8 cellular contexts compared by ENCODE assay signal in genomic region chr18:46071894-46072867, GRCh38. TPM values are rescaled to one million over a fixed set of nuclear protein-coding genes. Genes with fewer than 3 reads are reported as not detected.
DNase-seq lines count a peak whose midpoint lies in the region.

A gene with protein sequence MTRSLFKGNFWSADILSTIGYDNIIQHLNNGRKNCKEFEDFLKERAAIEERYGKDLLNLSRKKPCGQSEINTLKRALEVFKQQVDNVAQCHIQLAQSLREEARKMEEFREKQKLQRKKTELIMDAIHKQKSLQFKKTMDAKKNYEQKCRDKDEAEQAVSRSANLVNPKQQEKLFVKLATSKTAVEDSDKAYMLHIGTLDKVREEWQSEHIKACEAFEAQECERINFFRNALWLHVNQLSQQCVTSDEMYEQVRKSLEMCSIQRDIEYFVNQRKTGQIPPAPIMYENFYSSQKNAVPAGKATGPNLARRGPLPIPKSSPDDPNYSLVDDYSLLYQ (minus strand): TSS chr18:46072260. CDS start chr18:46072188, 72 bp downstream.

- peaks cover 2% of the 10 kb centered on the region for H3K36me3 Mint-ChIP-seq in activated CD4-positive, alpha-beta memory T cell treated with anti-CD3 and anti-CD28 coated beads for 36 hours

- peaks cover 39% of the 10 kb centered on the region for H3K4me1 Mint-ChIP-seq in activated CD4-positive, alpha-beta memory T cell treated with anti-CD3 and anti-CD28 coated beads for 36 hours (ENCODE audit: low read depth)

- in situ Hi-C loops in HAP-1 (cut with MboI; ENCODE audit: low sequenced_read_pairs): loop anchor here (5.0 kb wide), 1 partner anchor 380 kb away; no protein-coding TSS in a partner anchor

- H3K9me3 ChIP-seq in ES-I3 (ENCODE audit: control insufficient read depth, insufficient read depth, low read length) (no peaks in the 10 kb centered on the region), HAP-1 (no peaks in the 10 kb centered on the region), ectodermal cell (ENCODE audit: control insufficient read depth, low read length) (no peaks in the 10 kb centered on the region), mesenchymal stem cell (ENCODE audit: control insufficient read depth, low read length) (no peaks in the 10 kb centered on the region)

- H3K79me1 ChIP-seq in mesenchymal stem cell (replicated peaks; ENCODE audit: low read length, poor library complexity, severe bottlenecking): peaks cover 22% of the 10 kb centered on the region

- H3K36me3 ChIP-seq in ES-I3 (ENCODE audit: insufficient read depth, low read length) (no peaks in the 10 kb centered on the region), HAP-1 (replicated peaks) (0 out of 2 replicates have a peak, but pooled peaks cover 2% of the 10 kb centered on the region), ectodermal cell (ENCODE audit: control insufficient read depth, insufficient read depth, low read length) (no peaks in the 10 kb centered on the region), mesenchymal stem cell (ENCODE audit: control insufficient read depth in 1 of 2, insufficient read depth in 2 of 2, low read depth in 1 of 2, low read length in 2 of 2) (peaks cover 0 to 4% of the 10 kb centered on the region in 2 experiments)

- H3K9ac ChIP-seq in ES-I3 (ENCODE audit: low read depth, low read length): peak within 1 kb of the TSS; percentile 97
- peak within 1 kb of the TSS; percentile 89 for H3K9ac ChIP-seq in mesenchymal stem cell (ENCODE audit: low read length)

- peak within 1 kb of the TSS; percentile 40 to 80 for H3K18ac ChIP-seq in mesenchymal stem cell (ENCODE audit: low read depth in 1 of 2, low read length in 2 of 2)

- peak within 1 kb of the TSS; percentile 9 to 25 for H3K4ac ChIP-seq in mesenchymal stem cell (ENCODE audit: low read depth in 1 of 2, low read length in 2 of 2)

- H2AK5ac ChIP-seq in mesenchymal stem cell (ENCODE audit: low read length, severe bottlenecking): peak within 1 kb of the TSS; percentile 59

- H3K27ac ChIP-seq in ectodermal cell (ENCODE audit: insufficient read depth, low read depth, low read length, poor library complexity, severe bottlenecking) (no peak within 1 kb of the TSS), mesenchymal stem cell (ENCODE audit: low read length, poor library complexity, severe bottlenecking) (no peak within 1 kb of the TSS)

- H3K4me2 ChIP-seq in mesenchymal stem cell (ENCODE audit: low read length, poor library complexity, severe bottlenecking): peak within 1 kb of the TSS; percentile 95

- H2BK12ac ChIP-seq in mesenchymal stem cell (ENCODE audit: low read length in 2 of 2): peak within 1 kb of the TSS in 1 of 2 experiments; percentile 47

- H4K91ac ChIP-seq in mesenchymal stem cell (ENCODE audit: low read length): peak within 1 kb of the TSS; percentile 92

- H3K27me3 Mint-ChIP-seq in activated CD4-positive, alpha-beta memory T cell treated with anti-CD3 and anti-CD28 coated beads for 36 hours: no peaks in the 10 kb centered on the region

- H3K4me1 ChIP-seq in ES-I3 (ENCODE audit: insufficient read depth, low read length) (no peaks in the 10 kb centered on the region; the same call in 1 of the 2 replicates), HAP-1 (peaks cover 5% of the 10 kb centered on the region; the same call in 1 of the 2 replicates), ectodermal cell (ENCODE audit: control insufficient read depth, insufficient read depth, low read length) (no peaks in the 10 kb centered on the region), mesenchymal stem cell (ENCODE audit: control insufficient read depth, insufficient read depth, low read depth, low read length) (peaks cover 22% of the 10 kb centered on the region)

- intact Hi-C loops in activated CD4-positive, alpha-beta memory T cell treated with anti-CD3 and anti-CD28 coated beads for 36 hours (cut with micrococcal nuclease): loop anchor here (2.0 kb wide), 6 partner anchors 27 to 451 kb away; partner anchors contain the start of genes ATP5F1A and EPG5

- WGBS in ectodermal cell, 2 experiments: 7 to 8% methylated on average over 87 of the region's 87 CpGs
- WGBS in mesenchymal stem cell: 3% methylated on average over 80 of the region's 87 CpGs

- no peak within 1 kb of the TSS for H2BK120ac ChIP-seq in mesenchymal stem cell (ENCODE audit: low read depth, low read length)

- peak within 1 kb of the TSS; percentile 60 for H3K4me3 ChIP-seq in HAP-1
- peak within 1 kb of the TSS; percentile 68 for H3K4me3 ChIP-seq in ectodermal cell (ENCODE audit: insufficient read depth, low read depth, low read length)
- H3K4me3 ChIP-seq in mesenchymal stem cell (ENCODE audit: insufficient read depth in 1 of 2, low read depth in 1 of 2, low read length in 2 of 2): peak within 1 kb of the TSS; percentile 79 to 91

- H2BK5ac ChIP-seq in mesenchymal stem cell (ENCODE audit: low read depth, low read length, poor library complexity, severe bottlenecking): no peak within 1 kb of the TSS

- H2BK15ac ChIP-seq in mesenchymal stem cell (ENCODE audit: low read depth, poor library complexity, severe bottlenecking): peak within 1 kb of the TSS; percentile 76

- H2AFZ ChIP-seq in mesenchymal stem cell (ENCODE audit: low read depth, low read length): peak within 1 kb of the TSS; percentile 87

- peak within 1 kb of the TSS; percentile 80 to 95 for H3K14ac ChIP-seq in mesenchymal stem cell (ENCODE audit: low read length in 2 of 2)

- H4K8ac ChIP-seq in mesenchymal stem cell (ENCODE audit: low read length): peak within 1 kb of the TSS; percentile 84

- H3K27ac Mint-ChIP-seq in activated CD4-positive, alpha-beta memory T cell treated with anti-CD3 and anti-CD28 coated beads for 36 hours: no peak within 1 kb of the TSS

- H3K9me3 Mint-ChIP-seq in activated CD4-positive, alpha-beta memory T cell treated with anti-CD3 and anti-CD28 coated beads for 36 hours: no peaks in the 10 kb centered on the region

- CTCF ChIA-PET in activated CD4-positive, alpha-beta memory T cell treated with anti-CD3 and anti-CD28 coated beads for 36 hours (lab: Charles Lee): interaction anchor here (0.7 to 3.8 kb wide), 28 partner anchors 11 to 407 kb away, joined by 3 to 49 read pairs (median 10); no protein-coding TSS in a partner anchor

- DNase-seq in HAP-1 (ENCODE audit: low spot score in 2 of 2) (peak; percentile 42 to 84), NCI-H128 (lab: John Stamatoyannopoulos, UW; ENCODE audit: unreplicated experiment) (peak; percentile 7), mesenchymal stem cell (peak; percentile 66), NCI-H2081 treated with DMSO at 0.1 percent for 48 hours (lab: John Stamatoyannopoulos, UW) (no peak)
- peak; percentile 75 for DNase-seq in activated CD4-positive, alpha-beta memory T cell treated with anti-CD3 and anti-CD28 coated beads for 36 hours
- peak; percentile 31 for DNase-seq in stimulated activated CD8-positive, alpha-beta memory T cell treated with anti-CD3 and anti-CD28 coated beads, Interleukin-15, amount 100 ng/mL, for 24 hours (ENCODE audit: low read depth)

- peak within 1 kb of the TSS; percentile 77 for H3K4me3 Mint-ChIP-seq in activated CD4-positive, alpha-beta memory T cell treated with anti-CD3 and anti-CD28 coated beads for 36 hours

- H3K23ac ChIP-seq in mesenchymal stem cell (ENCODE audit: low read length in 2 of 2): peak within 1 kb of the TSS in 1 of 2 experiments; percentile 57

- H3K27me3 ChIP-seq in HAP-1 (ENCODE audit: low read depth) (no peaks in the 10 kb centered on the region), ectodermal cell (ENCODE audit: control insufficient read depth, insufficient read depth, low read length, poor library complexity, severe bottlenecking) (peaks cover 34% of the 10 kb centered on the region), mesenchymal stem cell (ENCODE audit: control insufficient read depth in 1 of 2, insufficient read depth in 1 of 2, low read length in 2 of 2) (no peaks in the 10 kb centered on the region)

- POLR2A ChIA-PET in activated CD4-positive, alpha-beta memory T cell treated with anti-CD3 and anti-CD28 coated beads for 36 hours (lab: Charles Lee): interaction anchor here (0.9 to 1.5 kb wide), 4 partner anchors 61 to 164 kb away, joined by 3 to 4 read pairs (median 3); no protein-coding TSS in a partner anchor

RNA-seq across cellular contexts. Expression of the gene that starts here (rescaled TPM):
- total RNA-seq in activated CD4-positive, alpha-beta memory T cell treated with anti-CD3 and anti-CD28 coated beads for 36 hours: 10 to 100 TPM; 13.5 to 15.2 TPM
- polyA plus RNA-seq in ectodermal cell (2013, experiment 1 of 4): 5.9 TPM
- 5.5 TPM for polyA plus RNA-seq in ectodermal cell (2013, experiment 2 of 4)
- 5.9 TPM for polyA plus RNA-seq in ectodermal cell (2013, experiment 3 of 4)
- polyA plus RNA-seq in ectodermal cell (2013, experiment 4 of 4): 5.9 TPM
- 4.3 TPM for polyA plus RNA-seq in mesenchymal stem cell (2013, experiment 1 of 2)
- polyA plus RNA-seq in mesenchymal stem cell (2013, experiment 2 of 2): 4.5 TPM
